ENCODE assay signal across 8 cellular contexts in the genomic region with DNA sequence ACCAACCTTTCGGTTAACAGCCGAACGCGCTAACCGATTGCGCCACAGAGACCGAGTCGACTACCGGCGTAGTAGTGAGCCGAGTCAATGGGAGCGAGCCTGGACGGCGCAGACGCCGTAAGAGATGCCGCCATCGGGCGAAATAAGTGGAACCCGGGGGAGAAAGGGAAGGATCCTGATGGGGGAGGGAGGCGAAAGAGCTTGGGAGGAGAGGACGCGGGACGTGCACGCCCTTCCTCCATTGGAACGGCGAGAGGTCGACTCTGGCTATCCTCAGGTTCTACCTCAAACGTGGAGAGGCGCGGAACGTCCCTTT. TPM values are rescaled to one million over a fixed set of nuclear protein-coding genes. Genes with fewer than 3 reads are reported as not detected.
DNase-seq lines count a peak whose midpoint lies in the region; ATAC-seq and TF ChIP-seq lines count a peak whose summit lies in the region.

No MANE protein-coding gene starts in this region.

- H3K27me3 Mint-ChIP-seq in activated CD4-positive, alpha-beta memory T cell treated with anti-CD3 and anti-CD28 coated beads for 36 hours = peaks cover 29% of the 10 kb centered on the region

- no peaks in the 10 kb centered on the region for H3K9me3 Mint-ChIP-seq in activated CD4-positive, alpha-beta memory T cell treated with anti-CD3 and anti-CD28 coated beads for 36 hours

- H3K27me3 ChIP-seq in dorsolateral prefrontal cortex (no peaks in the 10 kb centered on the region), right lobe of liver (no peaks in the 10 kb centered on the region)

- intact Hi-C loops in activated CD4-positive, alpha-beta memory T cell treated with anti-CD3 and anti-CD28 coated beads for 36 hours (cut with micrococcal nuclease) = loop anchor here (1.0 to 5.0 kb wide), 8 partner anchors 17 to 403 kb away; a partner anchor contains a TSS
- intact Hi-C loops in dorsolateral prefrontal cortex (cut with DNase I) (loop anchor here (2.0 to 10.0 kb wide), 3 partner anchors 47 to 401 kb away; a partner anchor contains a TSS), right lobe of liver (cut with DNase I) (no loop called here)

- peak overlapping the region; percentile 59 for H3K4me3 ChIP-seq in GM12865 (ENCODE audit: low read depth, low read length)
- H3K4me3 ChIP-seq in dorsolateral prefrontal cortex = peak overlapping the region; percentile 74 to 100 (median 96)
- H3K4me3 ChIP-seq in right lobe of liver = peak overlapping the region; percentile 48 to 99 (median 99)

- no peaks in the 10 kb centered on the region for H3K9me3 ChIP-seq in right lobe of liver

- TF ChIP-seq POLR2A in right lobe of liver (IDR thresholded peaks at IDR 0.05) = no peak

- H3K36me3 ChIP-seq in right lobe of liver = peaks cover 4 to 20% (median 8%) of the 10 kb centered on the region in 4 donors

- DNase-seq in GM12865 (ENCODE audit: low read depth) (peak; percentile 90), NCI-H748 treated with DMSO at 0.1 percent for 48 hours (lab: John Stamatoyannopoulos, UW) (peak; percentile 74), dorsolateral prefrontal cortex (peak; percentile 72 to 90 (median 83)), right lobe of liver (peak; percentile 81 to 87 (median 85)), HuH-7.5 (ENCODE audit: low spot score) (no peak)
- peak; percentile 91 for DNase-seq in activated CD4-positive, alpha-beta memory T cell treated with anti-CD3 and anti-CD28 coated beads for 36 hours
- peak; percentile 86 for DNase-seq in stimulated activated CD4-positive, alpha-beta T cell treated with anti-CD3 and anti-CD28 coated beads, Interleukin-4, amount 100 ng/mL, for 24 hours

- H3K4me3 Mint-ChIP-seq in activated CD4-positive, alpha-beta memory T cell treated with anti-CD3 and anti-CD28 coated beads for 36 hours = peak overlapping the region; percentile 92

- H3K4me1 Mint-ChIP-seq in activated CD4-positive, alpha-beta memory T cell treated with anti-CD3 and anti-CD28 coated beads for 36 hours (ENCODE audit: low read depth) = peaks cover 42% of the 10 kb centered on the region

- CTCF ChIA-PET in activated CD4-positive, alpha-beta memory T cell treated with anti-CD3 and anti-CD28 coated beads for 36 hours (lab: Charles Lee) = interaction anchor here (0.7 to 4.3 kb wide), 9 partner anchors 10 to 231 kb away, joined by 3 to 39 read pairs (median 4); a partner anchor contains a TSS

- ATAC-seq in HG03439 (IDR thresholded peaks at IDR 0.05; ENCODE audit: unreplicated experiment) (peak; percentile 27), right lobe of liver (peak; percentile 42 to 62 (median 45))

- H3K36me3 Mint-ChIP-seq in activated CD4-positive, alpha-beta memory T cell treated with anti-CD3 and anti-CD28 coated beads for 36 hours = peaks cover 31% of the 10 kb centered on the region

- POLR2A ChIA-PET in activated CD4-positive, alpha-beta memory T cell treated with anti-CD3 and anti-CD28 coated beads for 36 hours (lab: Charles Lee) = interaction anchor here (0.9 to 1.5 kb wide), 9 partner anchors 17 to 193 kb away, joined by 3 to 9 read pairs (median 5); a partner anchor contains a TSS

- H3K27ac ChIP-seq in dorsolateral prefrontal cortex (peak overlapping the region in 56 of 59 donors; percentile 13 to 96 (median 86)), right lobe of liver (peak overlapping the region; percentile 27 to 78 (median 52))

- WGBS in right lobe of liver (ENCODE audit: insufficient coverage, low coverage, low lambda C conversion rate, missing lambda C conversion rate) = 1% methylated on average over 25 of the region's 32 CpGs

- H3K27ac Mint-ChIP-seq in activated CD4-positive, alpha-beta memory T cell treated with anti-CD3 and anti-CD28 coated beads for 36 hours = peak overlapping the region; percentile 94

- TF ChIP-seq CTCF in GM12865 (IDR thresholded peaks at IDR 0.05; ENCODE audit: insufficient read depth, low read depth, low read length, missing control alignments) (no peak), dorsolateral prefrontal cortex (IDR thresholded peaks at IDR 0.05 in 54 of 56, conservative IDR thresholded peaks at IDR 0.05 in 2 of 56; ENCODE audit: low read depth in 1 of 56, partially characterized antibody in 56 of 56) (peak in 3 of 56 donors; percentile 4 to 19 (median 4)), right lobe of liver (IDR thresholded peaks at IDR 0.05) (no peak)

- peaks cover 0 to 50% (median 9%) of the 10 kb centered on the region in 4 donors for H3K4me1 ChIP-seq in right lobe of liver

RNA-seq across cellular contexts. Expression of a gene that starts 0.8 kb away (rescaled TPM):
- 100 to 1,000 TPM; 335 to 348 TPM for total RNA-seq in activated CD4-positive, alpha-beta memory T cell treated with anti-CD3 and anti-CD28 coated beads for 36 hours
- total RNA-seq in dorsolateral prefrontal cortex (100 to 1,000 TPM in 80 of 120 experiments, 10 to 100 TPM in 40; 55.5 to 145 (median 107) TPM), right lobe of liver (100 to 1,000 TPM in 5 of 6 experiments, 10 to 100 TPM in 1; 85.2 to 183 (median 120) TPM)

RNA-seq across cellular contexts. Expression of a gene that starts 3.6 kb away (rescaled TPM):
- total RNA-seq in activated CD4-positive, alpha-beta memory T cell treated with anti-CD3 and anti-CD28 coated beads for 36 hours = 1 to 10 TPM; 3.4 to 4.2 TPM
- total RNA-seq in dorsolateral prefrontal cortex = 10 to 100 TPM; 13.0 to 46.2 (median 27.2) TPM
- total RNA-seq in right lobe of liver = 1 to 10 TPM; 1.7 to 8.0 (median 3.9) TPM

RNA-seq across cellular contexts. Expression of a gene that starts 21.6 kb away (rescaled TPM):
- 10 to 100 TPM; 54.7 to 59.1 TPM for total RNA-seq in activated CD4-positive, alpha-beta memory T cell treated with anti-CD3 and anti-CD28 coated beads for 36 hours
- total RNA-seq in dorsolateral prefrontal cortex = 10 to 100 TPM; 15.5 to 38.5 (median 25.9) TPM
- 10 to 100 TPM; 34.2 to 88.1 (median 55.1) TPM for total RNA-seq in right lobe of liver

RNA-seq across cellular contexts. Expression of a gene that starts 46.7 kb away (rescaled TPM):
- total RNA-seq in activated CD4-positive, alpha-beta memory T cell treated with anti-CD3 and anti-CD28 coated beads for 36 hours = 100 to 1,000 TPM; 204 to 221 TPM
- 100 to 1,000 TPM; 118 to 242 (median 168) TPM for total RNA-seq in dorsolateral prefrontal cortex
- 10 to 100 TPM; 10.1 to 30.9 (median 25.6) TPM for total RNA-seq in right lobe of liver

RNA-seq across cellular contexts. Expression of a gene that starts 47.6 kb away (rescaled TPM):
- total RNA-seq in activated CD4-positive, alpha-beta memory T cell treated with anti-CD3 and anti-CD28 coated beads for 36 hours = 10 to 100 TPM; 37.8 to 37.9 TPM
- 100 to 1,000 TPM; 106 to 220 (median 167) TPM for total RNA-seq in dorsolateral prefrontal cortex
- 10 to 100 TPM; 11.5 to 19.5 (median 15.4) TPM for total RNA-seq in right lobe of liver

Comparison
In these comparisons a context has a peak if more than half of its experiments do, and no peak if none do; other contexts are left out.
1. intact Hi-C loops: an anchor here in activated CD4-positive, alpha-beta memory T cell treated with anti-CD3 and anti-CD28 coated beads for 36 hours (1.0 to 5.0 kb wide) and dorsolateral prefrontal cortex (2.0 to 10.0 kb wide); none called in right lobe of liver.